In the genomic region with DNA sequence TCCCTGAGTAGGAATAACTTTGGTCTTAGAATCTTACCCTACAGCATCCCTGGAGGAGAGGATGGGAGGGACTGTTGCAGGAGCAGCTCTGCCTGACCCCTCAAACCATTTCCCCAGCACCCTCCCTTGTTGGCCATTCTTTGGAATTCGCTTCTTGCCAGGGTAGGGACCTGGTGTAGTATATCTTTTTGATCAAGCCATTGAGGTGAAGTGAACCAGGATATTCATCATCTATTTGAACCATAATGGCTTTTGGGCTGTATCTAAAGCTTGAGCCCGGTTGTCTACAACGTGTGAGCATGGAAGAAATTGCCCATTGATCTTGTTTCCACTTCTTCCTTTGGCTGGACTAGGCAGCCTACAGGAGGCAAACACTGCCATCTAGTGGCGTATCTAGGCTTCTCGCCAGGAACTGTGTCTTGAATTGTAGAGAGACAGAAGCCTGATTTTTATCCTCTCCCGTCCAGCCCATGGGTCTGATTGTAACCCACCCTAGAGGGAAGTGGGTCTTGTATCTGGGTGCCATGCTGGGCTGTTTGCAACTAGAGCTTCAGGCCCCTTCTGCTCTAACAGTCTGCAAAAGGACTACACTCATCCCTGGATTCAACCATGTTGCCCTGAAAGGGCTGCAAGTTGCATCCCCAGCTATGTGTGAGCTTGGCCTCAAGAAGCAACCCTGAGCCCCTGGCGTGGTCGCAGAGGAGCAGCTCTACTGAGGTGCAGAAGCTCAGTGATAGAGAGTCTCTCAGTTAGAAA, we compare ENCODE assay signal across 8 cellular contexts.
DNase-seq lines count a peak whose midpoint lies in the region; ATAC-seq, FAIRE-seq and TF ChIP-seq lines count a peak whose summit lies in the region.

No MANE protein-coding gene starts in this region.

- peak; percentile 65 for ATAC-seq in omental fat pad (ENCODE audit: low FRiP score)

- peak; percentile 75 for DNase-seq in GM10266 (ENCODE audit: extremely low spot score)
- peak; percentile 67 for DNase-seq in MG63
- peak; percentile 71 to 92 for DNase-seq in SJCRH30
- DNase-seq in activated naive CD4-positive, alpha-beta T cell (lab: John Stamatoyannopoulos, UW): peak in 3 of 4 experiments; percentile 4 to 26 (median 18)
- peak; percentile 57 to 66 for DNase-seq in frontal cortex (ENCODE audit: low spot score in 2 of 2)
- DNase-seq in omental fat pad (ENCODE audit: low spot score): peak; percentile 48
- peak; percentile 73 to 80 for DNase-seq in thyroid gland
- no peak for DNase-seq in posterior vena cava (ENCODE audit: low spot score)

- peaks cover 8% of the 10 kb centered on the region; the same call in 1 of the 2 replicates for H3K27me3 ChIP-seq in MG63
- no peaks in the 10 kb centered on the region for H3K27me3 ChIP-seq in SJCRH30
- no peaks in the 10 kb centered on the region for H3K27me3 ChIP-seq in thyroid gland

- no peak for TF ChIP-seq POLR2A in thyroid gland (IDR thresholded peaks at IDR 0.05)

- H3K9me3 ChIP-seq in MG63 (no peaks in the 10 kb centered on the region), SJCRH30 (replicated peaks) (no peaks in the 10 kb centered on the region), thyroid gland (no peaks in the 10 kb centered on the region)

- TF ChIP-seq CTCF in GM10266 (IDR thresholded peaks at IDR 0.05; ENCODE audit: control insufficient read depth, insufficient read depth, low read depth, missing control alignments) (peak; percentile 88), omental fat pad (IDR thresholded peaks at IDR 0.05) (no peak), thyroid gland (IDR thresholded peaks at IDR 0.05) (peak; percentile 65 to 90 (median 78))

- H3K27ac ChIP-seq in SJCRH30: no peak overlapping the region
- peak overlapping the region; percentile 39 to 88 (median 66) for H3K27ac ChIP-seq in thyroid gland

- H3K4me3 ChIP-seq in MG63 (no peak overlapping the region), SJCRH30 (no peak overlapping the region), thyroid gland (replicated peaks in 1 of 3) (no peak overlapping the region)

- no peak for FAIRE-seq in frontal cortex (lab: Jason Lieb, UNC)

- WGBS in thyroid gland, 2 donors: 21 to 22% methylated on average over 8 of the region's 8 CpGs

- H3K36me3 ChIP-seq in MG63 (no peaks in the 10 kb centered on the region), SJCRH30 (no peaks in the 10 kb centered on the region), thyroid gland (no peaks in the 10 kb centered on the region)

- H3K4me1 ChIP-seq in SJCRH30 (peaks cover 27% of the 10 kb centered on the region), thyroid gland (peaks cover 12 to 16% of the 10 kb centered on the region in 2 donors)

- intact Hi-C loops in thyroid gland (cut with DNase I): loop anchor here (10.0 kb wide), 2 partner anchors 205 to 335 kb away; no protein-coding TSS in a partner anchor
- intact Hi-C loops in posterior vena cava (cut with DNase I): loop anchor here in 1 of 2 donors (5.0 to 10.0 kb wide), 2 partner anchors 65 to 127 kb away; no protein-coding TSS in a partner anchor

Comparison
In these comparisons a context has a peak if more than half of its experiments do, and no peak if none do; other contexts are left out.
1. CTCF ChIP-seq: peak in GM10266 (single experiment) and thyroid gland (6 of 6); none in omental fat pad (0 of 3).